In the genomic region with DNA sequence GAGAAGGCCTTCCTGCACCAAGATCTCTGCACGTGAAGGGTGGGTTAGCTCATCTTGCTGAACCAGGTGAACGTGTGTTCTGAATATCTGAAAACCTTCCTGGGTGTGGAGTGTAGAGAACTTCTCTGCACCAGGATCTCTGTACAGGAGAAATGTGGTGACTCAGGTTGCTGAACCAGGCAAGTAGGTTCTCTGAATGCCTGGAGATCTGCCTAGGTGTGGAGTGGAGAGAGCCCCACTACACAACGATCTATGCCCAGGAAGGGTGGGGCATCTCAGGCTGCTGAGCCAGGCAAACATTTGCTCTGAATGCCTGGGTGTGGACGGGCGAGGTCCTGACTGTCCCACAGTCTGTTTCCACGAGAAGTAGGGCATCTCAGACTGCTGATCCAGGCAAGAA, we compare ENCODE assay signal across 15 cellular contexts.
DNase-seq lines count a peak whose midpoint lies in the region; ATAC-seq, FAIRE-seq and TF ChIP-seq lines count a peak whose summit lies in the region.
"Had no signal": no experiment of that assay in that cellular context is flagged by ENCODE, and none has a peak within 500 bp of the region (broad histone marks: within the 10 kb centered on the region; RNA-seq: fewer than 3 reads in every experiment).

No MANE protein-coding gene starts in this region.

- no peaks in the 10 kb centered on the region for H3K9me3 ChIP-seq in neuronal stem cell (replicated peaks in 1 of 2; ENCODE audit: control insufficient read depth in 2 of 2, insufficient read depth in 1 of 2, low read depth in 1 of 2, low read length in 2 of 2)
- H3K9me3 ChIP-seq: esophagus muscularis mucosa, SJSA1, suprapubic skin had no signal

- H3K79me1 ChIP-seq in neuronal stem cell (ENCODE audit: low read depth, low read length) = no peaks in the 10 kb centered on the region

- H3K9ac ChIP-seq in neuronal stem cell (ENCODE audit: low read depth, low read length, poor library complexity) = no peak overlapping the region

- no peak overlapping the region for H2BK15ac ChIP-seq in neuronal stem cell (ENCODE audit: low read length)

- H3K4me1 ChIP-seq in neuronal stem cell (ENCODE audit: control insufficient read depth in 2 of 2, insufficient read depth in 1 of 2, low read depth in 1 of 2, low read length in 2 of 2) = no peaks in the 10 kb centered on the region
- H3K4me1 ChIP-seq: esophagus muscularis mucosa, SJSA1, suprapubic skin had no signal

- H2BK120ac ChIP-seq in neuronal stem cell (ENCODE audit: low read depth, low read length) = no peak overlapping the region

- no peak overlapping the region for H3K4me3 ChIP-seq in bronchial epithelial cell (ENCODE audit: low read depth, low read length)
- no peak overlapping the region for H3K4me3 ChIP-seq in neuronal stem cell (ENCODE audit: low read length in 2 of 2)
- H3K4me3 ChIP-seq: esophagus muscularis mucosa, SJSA1, suprapubic skin had no signal

- no peak overlapping the region for H3K14ac ChIP-seq in neuronal stem cell (ENCODE audit: low read length)

- WGBS in neuronal stem cell (ENCODE audit: extremely low coverage in 2 of 2, insufficient read length in 2 of 2, insufficient replicate concordance in 1 of 2), 2 donors = no CpG with 5 or more reads among the region's 6 CpGs

- no peak overlapping the region for H2AK5ac ChIP-seq in neuronal stem cell (ENCODE audit: low read depth, low read length)

- H3K27ac ChIP-seq in neuronal stem cell (replicated peaks; ENCODE audit: low read length) (no peak overlapping the region), RWPE1 (no peak overlapping the region)
- H3K27ac ChIP-seq: esophagus muscularis mucosa, SJSA1, suprapubic skin, WERI-Rb-1 had no signal

- no peaks in the 10 kb centered on the region for H3K27me3 ChIP-seq in bronchial epithelial cell (ENCODE audit: control insufficient read depth, insufficient read depth, low read length)
- H3K27me3 ChIP-seq in neuronal stem cell (ENCODE audit: control insufficient read depth in 3 of 3, insufficient read depth in 3 of 3, low read depth in 1 of 3, low read length in 3 of 3) = no peaks in the 10 kb centered on the region
- H3K27me3 ChIP-seq: esophagus muscularis mucosa, SJSA1, suprapubic skin had no signal

- H3K36me3 ChIP-seq in bronchial epithelial cell (ENCODE audit: control insufficient read depth, insufficient read depth, low read length) (no peaks in the 10 kb centered on the region), neuronal stem cell (replicated peaks in 1 of 2; ENCODE audit: control insufficient read depth in 2 of 2, insufficient read depth in 2 of 2, low read length in 2 of 2) (no peaks in the 10 kb centered on the region)
- H3K36me3 ChIP-seq: esophagus muscularis mucosa, SJSA1, suprapubic skin, WERI-Rb-1 had no signal

- POLR2A ChIA-PET in RWPE1 (lab: Yijun Ruan, JAX; ENCODE audit: low non-redundant PET) = no interaction called here

- H3K23ac ChIP-seq in neuronal stem cell (ENCODE audit: low read depth, low read length, poor library complexity) = no peak overlapping the region

- no peak for TF ChIP-seq CTCF in bronchial epithelial cell (IDR thresholded peaks at IDR 0.05; ENCODE audit: insufficient read depth, low read length, severe bottlenecking)
- TF ChIP-seq CTCF in RWPE1 (conservative IDR thresholded peaks at IDR 0.05; ENCODE audit: low read depth) = no peak

- ATAC-seq in GM18511 (IDR thresholded peaks at IDR 0.05; ENCODE audit: unreplicated experiment) = peak; percentile 21
- ATAC-seq in HG03095 (IDR thresholded peaks at IDR 0.05; ENCODE audit: unreplicated experiment) = peak; percentile 8
- no peak for ATAC-seq in GM18520 (IDR thresholded peaks at IDR 0.05; ENCODE audit: unreplicated experiment)
- ATAC-seq: left ventricle myocardium superior had no signal

- DNase-seq in bronchial epithelial cell (ENCODE audit: low read depth) = peak; percentile 73
- DNase-seq in neuronal stem cell (ENCODE audit: low spot score) = no peak
- DNase-seq in GM19238 (ENCODE audit: insufficient read length, low spot score) = no peak
- no peak for DNase-seq in RWPE1 (ENCODE audit: low spot score)
- DNase-seq: activated gamma-delta T cell; CD4-positive, alpha-beta T cell; left ventricle myocardium superior; T-helper 17 cell had no signal

- H2BK5ac ChIP-seq in neuronal stem cell (ENCODE audit: low read length) = no peak overlapping the region

- FAIRE-seq in bronchial epithelial cell (lab: Jason Lieb, UNC) = peak; percentile 75

- peak overlapping the region; percentile 59 for H2AFZ ChIP-seq in neuronal stem cell (ENCODE audit: low read length)

- no peak overlapping the region for H4K91ac ChIP-seq in neuronal stem cell (ENCODE audit: low read depth, low read length, poor library complexity)

- H2BK12ac ChIP-seq in neuronal stem cell (ENCODE audit: low read length) = no peak overlapping the region

- no peak overlapping the region for H3K4ac ChIP-seq in neuronal stem cell (ENCODE audit: low read length)

- no peak overlapping the region for H3K4me2 ChIP-seq in neuronal stem cell (ENCODE audit: insufficient read depth, low read length, poor library complexity, severe bottlenecking)

- H3K18ac ChIP-seq in neuronal stem cell (ENCODE audit: low read length) = no peak overlapping the region

- no peak overlapping the region for H4K8ac ChIP-seq in neuronal stem cell (ENCODE audit: low read depth, low read length)

- CTCF ChIA-PET in RWPE1 (lab: Yijun Ruan, JAX) = interaction anchor here (0.6 kb wide), 1 partner anchor 12 kb away, joined by 3 read pairs; no protein-coding TSS in a partner anchor
